Comparison of ENCODE assay signal across 1 cellular context in genomic region chr6:136923954-136924291, GRCh38.
TF ChIP-seq lines count a peak whose summit lies in the region.

No MANE protein-coding gene starts in this region.

TF ChIP-seq in GM23338, 12 proteins besides CTCF, POLR2A, EP300 and RAD21 (continued from another document):
- TF ChIP-seq ZNF462 (CRISPR knock-in tag; IDR thresholded peaks at IDR 0.05) (no peak), CREB1 (CRISPR knock-in tag; IDR thresholded peaks at IDR 0.05; ENCODE audit: low read depth) (no peak), NANOG (IDR thresholded peaks at IDR 0.05; ENCODE audit: borderline replicate concordance) (no peak), STAT1 (IDR thresholded peaks at IDR 0.05; ENCODE audit: unreplicated experiment) (no peak), ZNF114 (CRISPR knock-in tag; IDR thresholded peaks at IDR 0.05) (no peak), POLR2AphosphoS5 (IDR thresholded peaks at IDR 0.05; ENCODE audit: low read depth) (no peak), JUNB (IDR thresholded peaks at IDR 0.05; ENCODE audit: unreplicated experiment) (no peak), EZH2phosphoT487 (IDR thresholded peaks at IDR 0.05; ENCODE audit: unreplicated experiment) (no peak), ETS1 (IDR thresholded peaks at IDR 0.05) (no peak)
